In the genomic region with DNA sequence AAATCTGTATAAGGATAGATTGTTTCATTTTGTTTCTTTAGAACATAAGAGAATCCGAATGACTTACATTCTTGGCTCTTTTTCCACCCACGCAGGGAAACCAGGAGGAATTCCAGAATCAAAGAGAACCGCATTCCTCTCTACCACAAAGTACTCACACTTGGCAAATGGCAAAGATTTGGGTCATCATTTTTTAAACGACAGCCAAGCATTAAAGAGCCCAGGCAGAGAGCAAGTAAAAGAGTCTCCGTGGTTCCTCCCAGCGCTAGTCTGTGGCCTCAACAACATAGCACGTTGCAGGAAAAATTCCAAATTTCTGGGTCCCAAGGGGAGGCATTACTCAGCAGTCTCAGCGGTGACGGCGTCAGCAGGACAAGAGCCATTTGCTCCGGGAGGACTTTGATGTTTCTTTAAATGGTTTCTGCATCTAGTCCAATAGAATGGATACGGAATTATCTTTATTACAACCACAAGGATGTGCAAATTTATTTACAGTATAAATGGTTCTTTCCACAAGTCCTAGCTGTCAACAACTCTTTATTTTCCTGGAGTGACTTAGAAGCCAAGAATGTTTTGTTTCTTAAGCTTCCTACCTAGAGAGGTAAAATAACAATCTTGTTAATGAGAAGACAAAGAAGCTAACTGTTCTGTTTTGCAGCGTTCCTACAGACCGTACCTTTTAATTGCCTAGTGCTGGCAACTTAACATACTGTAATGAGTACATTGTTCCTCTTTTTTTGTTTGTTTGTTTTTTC, we compare ENCODE assay signal across 8 cellular contexts.
DNase-seq lines count a peak whose midpoint lies in the region; TF ChIP-seq lines count a peak whose summit lies in the region.

No MANE protein-coding gene starts in this region.

- H2AFZ ChIP-seq in parathyroid adenoma: peak overlapping the region; percentile 67

- DNase-seq in GOT3 (lab: John Stamatoyannopoulos, UW) (peak; percentile 68), SW480 (ENCODE audit: low spot score) (peak; percentile 97), glutamatergic neuron (peak; percentile 51), HuH-7.5 (ENCODE audit: low spot score) (no peak), erythroblast (lab: John Stamatoyannopoulos, UW) (no peak), SKM-1 treated with dmso at 0.1 percent for 144 hours (lab: John Stamatoyannopoulos, UW; ENCODE audit: unreplicated experiment) (no peak), middle frontal gyrus (ENCODE audit: extremely low spot score, low spot score) (no peak)

- peak overlapping the region; percentile 46 for H3K27ac Mint-ChIP-seq in glutamatergic neuron (ENCODE audit: unreplicated experiment)

- H3K4me3 Mint-ChIP-seq in glutamatergic neuron (ENCODE audit: unreplicated experiment): peak overlapping the region; percentile 56

- H3K27me3 Mint-ChIP-seq in glutamatergic neuron (ENCODE audit: unreplicated experiment): peaks cover 1% of the 10 kb centered on the region

- no peaks in the 10 kb centered on the region for H3K36me3 Mint-ChIP-seq in glutamatergic neuron (ENCODE audit: unreplicated experiment)

- H3K79me2 ChIP-seq in parathyroid adenoma: no peaks in the 10 kb centered on the region

- no peaks in the 10 kb centered on the region for H3K9me3 Mint-ChIP-seq in glutamatergic neuron (ENCODE audit: unreplicated experiment)

- H3K9me3 ChIP-seq in parathyroid adenoma (ENCODE audit: control insufficient read depth, low read length): no peaks in the 10 kb centered on the region

- no peaks in the 10 kb centered on the region for H3K27me3 ChIP-seq in parathyroid adenoma (ENCODE audit: control insufficient read depth, insufficient read depth, low read length)

- H3K9ac ChIP-seq in parathyroid adenoma: no peak overlapping the region

- H3K4me2 ChIP-seq in parathyroid adenoma (ENCODE audit: low read length): peak overlapping the region; percentile 60

- no peaks in the 10 kb centered on the region for H3K36me3 ChIP-seq in parathyroid adenoma (ENCODE audit: control insufficient read depth, insufficient read depth, low read length)

- TF ChIP-seq POLR2A in erythroblast (IDR thresholded peaks at IDR 0.05; ENCODE audit: low read length): no peak

- H3K27ac ChIP-seq in parathyroid adenoma: peak overlapping the region; percentile 83

- H3K4me1 ChIP-seq in parathyroid adenoma: peaks cover 32% of the 10 kb centered on the region

- TF ChIP-seq CTCF in glutamatergic neuron (IDR thresholded peaks at IDR 0.05; ENCODE audit: partially characterized antibody, unreplicated experiment) (no peak), parathyroid adenoma (IDR thresholded peaks at IDR 0.05) (no peak)

- H3K4me3 ChIP-seq in parathyroid adenoma (ENCODE audit: low read depth, low read length): peak overlapping the region; percentile 40

- H3K4me1 Mint-ChIP-seq in glutamatergic neuron (ENCODE audit: low read depth, unreplicated experiment): peaks cover 19% of the 10 kb centered on the region

Comparison
In these comparisons a context has a peak if more than half of its experiments do, and no peak if none do; other contexts are left out.
1. DNase-seq: peak in GOT3 (single experiment), SW480 (single experiment) and glutamatergic neuron (single experiment); none in HuH-7.5 (single experiment), erythroblast (0 of 2), SKM-1 treated with dmso at 0.1 percent for 144 hours (single experiment) and middle frontal gyrus (single experiment).